In the genomic region with DNA sequence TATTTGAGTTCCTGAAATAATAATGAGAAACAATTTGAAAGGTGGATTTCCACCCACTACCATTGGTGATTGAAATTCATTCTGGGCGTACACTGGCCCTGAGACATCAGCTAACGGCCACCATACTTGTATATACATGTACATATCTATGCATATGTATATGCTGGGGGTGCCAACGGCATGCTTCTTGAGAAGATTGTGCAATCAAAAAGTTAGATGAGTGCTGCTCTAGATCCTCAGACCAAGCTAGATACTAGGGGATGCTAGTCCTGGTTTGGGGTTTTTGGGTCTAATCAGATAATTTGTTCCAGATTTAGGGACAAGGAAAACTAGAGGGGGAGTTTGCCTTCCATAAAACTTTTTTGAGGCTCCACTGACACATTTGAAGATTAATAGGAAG, we compare ENCODE assay signal across 40 cellular contexts. TPM values are rescaled to one million over a fixed set of nuclear protein-coding genes. Genes with fewer than 3 reads are reported as not detected.
"Had no signal": no experiment of that assay in that cellular context is flagged by ENCODE, and none has a peak within 500 bp of the region (broad histone marks: within the 10 kb centered on the region; RNA-seq: fewer than 3 reads in every experiment).

No MANE protein-coding gene starts in this region.

- DNase-seq: activated CD4-positive, alpha-beta T cell treated with anti-CD3 and anti-CD28 coated beads, Interleukin-2, amount 10 ng/mL, durations not matched to agents 24 days and 14 days; activated CD4-positive, alpha-beta T cell treated with anti-CD3 and anti-CD28 coated beads, Interleukin-2, amount 50 U/mL, for 4 hours; activated CD8-positive, alpha-beta T cell treated with anti-CD3 and anti-CD28 coated beads for 36 hours; activated effector memory CD4-positive, alpha-beta T cell treated with anti-CD3 and anti-CD28 coated beads, Interleukin-2, amount 50 U/mL, for 16 hours; activated naive CD4-positive, alpha-beta T cell; activated naive CD4-positive, alpha-beta T cell treated with anti-CD3 and anti-CD28 coated beads, Interleukin-2, amount 50 U/mL, for 16 hours; activated naive CD8-positive, alpha-beta T cell treated with anti-CD3 and anti-CD28 coated beads for 36 hours; activated T-cell treated with anti-CD3 and anti-CD28 coated beads, Interleukin-2, amount 50 U/mL, for 1 hour; activated T-cell treated with anti-CD3 and anti-CD28 coated beads, Interleukin-2, amount 50 U/mL, for 72 hours; amniotic stem cell; brain microvascular endothelial cell; central memory CD4-positive, alpha-beta T cell; Karpas-422; KBM-7; MG63; NCI-H1048; NCI-H1105 treated with DMSO at 0.1 percent for 48 hours; NCI-H1436; NCI-H1694; NCI-H2029; NCI-H2107; NCI-H2171; NCI-H2227 treated with DMSO at 0.1 percent for 48 hours; NCI-H446; NCI-H524; NCI-H69; NCI-H82; PC-3; Peyer's patch; RPMI8226; SIG-M5; T-cell; T-helper 17 cell; T-helper 9 cell had no signal

- H3K9me3 ChIP-seq: MG63, Peyer's patch had no signal

- H3K36me3 ChIP-seq: brain microvascular endothelial cell, MG63, Peyer's patch had no signal

- ATAC-seq: activated CD8-positive, alpha-beta T cell treated with anti-CD3 and anti-CD28 coated beads for 36 hours; activated T-cell treated with anti-CD3 and anti-CD28 coated beads, Interleukin-2, amount 50 U/mL, for 72 hours; activated T-helper 17 cell treated with anti-CD3 and anti-CD28 coated beads, Interleukin-2, amount 50 U/mL, for 72 hours; PC-3; Right ventricle myocardium inferior; SK-N-SH treated with all-trans-retinoic acid at 6 μM for 48 hours; T-cell; T-helper 17 cell had no signal

- H3K27ac ChIP-seq: brain microvascular endothelial cell, Peyer's patch had no signal

- H3K4me3 ChIP-seq: MG63, Peyer's patch had no signal

- H3K27me3 ChIP-seq: brain microvascular endothelial cell, MG63, Peyer's patch had no signal

RNA-seq across cellular contexts. Expression of a gene that starts 2.9 kb away (rescaled TPM):
- total RNA-seq: activated CD4-positive, alpha-beta T cell treated with anti-CD3 and anti-CD28 coated beads, Interleukin-2, amount 10 ng/mL, durations not matched to agents 24 days and 14 days; activated CD8-positive, alpha-beta memory T cell treated with anti-CD3 and anti-CD28 coated beads for 36 hours; activated CD8-positive, alpha-beta T cell treated with anti-CD3 and anti-CD28 coated beads for 36 hours; activated naive CD8-positive, alpha-beta T cell treated with anti-CD3 and anti-CD28 coated beads for 36 hours; activated T-cell treated with anti-CD3 and anti-CD28 coated beads, Interleukin-2, amount 50 U/mL, for 72 hours; activated T-helper 17 cell treated with anti-CD3 and anti-CD28 coated beads, Interleukin-2, amount 50 U/mL, for 72 hours; cerebellum; Peyer's patch; SK-MEL-5; T-cell had no signal
